Comparison of ENCODE assay signal across 1 cellular context in the genomic region with DNA sequence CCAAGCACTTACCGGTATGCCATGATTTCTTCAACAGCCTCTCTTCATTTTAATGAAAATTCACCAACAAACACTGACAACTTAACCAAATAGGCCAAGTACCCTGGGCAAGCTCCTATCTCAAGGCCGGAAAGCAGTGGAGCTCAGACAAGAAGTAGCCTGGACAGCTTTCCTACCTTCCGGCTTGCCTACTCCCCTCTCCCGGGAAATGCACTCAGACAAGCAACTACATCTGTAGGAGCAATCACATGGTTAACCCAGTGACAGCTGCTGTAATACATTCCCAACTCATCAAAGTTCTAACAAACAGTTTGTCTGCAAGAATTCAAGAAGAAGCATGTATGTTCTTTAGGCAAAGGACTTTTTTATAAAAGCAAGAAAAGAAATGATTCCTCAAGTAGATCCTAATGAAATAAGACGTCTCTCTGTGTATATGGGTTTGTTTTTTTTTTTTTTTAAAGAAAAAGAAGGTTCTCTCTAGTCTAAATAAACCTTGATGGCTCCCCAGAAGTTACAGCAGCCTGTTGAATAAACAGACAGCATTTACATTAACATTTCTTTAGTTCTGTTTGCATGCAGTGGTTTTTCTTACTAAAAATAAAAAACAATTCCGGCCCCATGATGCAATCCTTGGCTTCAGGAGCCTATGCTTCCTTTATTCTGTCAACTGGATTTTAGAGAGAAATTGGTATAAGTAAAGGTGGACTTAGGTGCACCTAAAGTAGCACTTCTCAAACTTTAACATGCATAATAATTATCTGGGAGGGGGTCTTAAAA.
TF ChIP-seq lines count a peak whose summit lies in the region.

No MANE protein-coding gene starts in this region.

TF ChIP-seq in GM23338, 12 proteins besides CTCF, POLR2A, EP300 and RAD21 (continued from another document):
- TF ChIP-seq, protein P1, sequence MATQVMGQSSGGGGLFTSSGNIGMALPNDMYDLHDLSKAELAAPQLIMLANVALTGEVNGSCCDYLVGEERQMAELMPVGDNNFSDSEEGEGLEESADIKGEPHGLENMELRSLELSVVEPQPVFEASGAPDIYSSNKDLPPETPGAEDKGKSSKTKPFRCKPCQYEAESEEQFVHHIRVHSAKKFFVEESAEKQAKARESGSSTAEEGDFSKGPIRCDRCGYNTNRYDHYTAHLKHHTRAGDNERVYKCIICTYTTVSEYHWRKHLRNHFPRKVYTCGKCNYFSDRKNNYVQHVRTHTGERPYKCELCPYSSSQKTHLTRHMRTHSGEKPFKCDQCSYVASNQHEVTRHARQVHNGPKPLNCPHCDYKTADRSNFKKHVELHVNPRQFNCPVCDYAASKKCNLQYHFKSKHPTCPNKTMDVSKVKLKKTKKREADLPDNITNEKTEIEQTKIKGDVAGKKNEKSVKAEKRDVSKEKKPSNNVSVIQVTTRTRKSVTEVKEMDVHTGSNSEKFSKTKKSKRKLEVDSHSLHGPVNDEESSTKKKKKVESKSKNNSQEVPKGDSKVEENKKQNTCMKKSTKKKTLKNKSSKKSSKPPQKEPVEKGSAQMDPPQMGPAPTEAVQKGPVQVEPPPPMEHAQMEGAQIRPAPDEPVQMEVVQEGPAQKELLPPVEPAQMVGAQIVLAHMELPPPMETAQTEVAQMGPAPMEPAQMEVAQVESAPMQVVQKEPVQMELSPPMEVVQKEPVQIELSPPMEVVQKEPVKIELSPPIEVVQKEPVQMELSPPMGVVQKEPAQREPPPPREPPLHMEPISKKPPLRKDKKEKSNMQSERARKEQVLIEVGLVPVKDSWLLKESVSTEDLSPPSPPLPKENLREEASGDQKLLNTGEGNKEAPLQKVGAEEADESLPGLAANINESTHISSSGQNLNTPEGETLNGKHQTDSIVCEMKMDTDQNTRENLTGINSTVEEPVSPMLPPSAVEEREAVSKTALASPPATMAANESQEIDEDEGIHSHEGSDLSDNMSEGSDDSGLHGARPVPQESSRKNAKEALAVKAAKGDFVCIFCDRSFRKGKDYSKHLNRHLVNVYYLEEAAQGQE (IDR thresholded peaks at IDR 0.05; ENCODE audit: unreplicated experiment), result no peak
- TF ChIP-seq JUNB (IDR thresholded peaks at IDR 0.05; ENCODE audit: unreplicated experiment), result no peak
- no peak for TF ChIP-seq NANOG (IDR thresholded peaks at IDR 0.05; ENCODE audit: borderline replicate concordance)
TF ChIP-seq in GM23338: peak in this region for 0.
